In genomic region chr19:46451352-46451751, GRCh38 we compare ENCODE assay signal across 1 cellular context.
TF ChIP-seq lines count a peak whose summit lies in the region.

No MANE protein-coding gene starts in this region.

TF ChIP-seq in SK-N-SH, 30 proteins besides CTCF, POLR2A, EP300 and RAD21 (continued from another document):
- TF ChIP-seq REST (IDR thresholded peaks at IDR 0.05; ENCODE audit: low read depth, low read length) (no peak), POLR2AphosphoS5 (IDR thresholded peaks at IDR 0.05; ENCODE audit: low read depth, low read length) (no peak), NFIC (IDR thresholded peaks at IDR 0.05; ENCODE audit: borderline replicate concordance) (no peak), MXI1 (IDR thresholded peaks at IDR 0.05; ENCODE audit: low read depth, low read length) (no peak), TAF1 (IDR thresholded peaks at IDR 0.05; ENCODE audit: borderline replicate concordance, low read depth, low read length) (no peak), EZH2phosphoT487 (IDR thresholded peaks at IDR 0.05; ENCODE audit: borderline replicate concordance, low read depth) (no peak), SIN3A (IDR thresholded peaks at IDR 0.05; ENCODE audit: borderline replicate concordance, low read depth, low read length) (no peak), NRF1 (IDR thresholded peaks at IDR 0.05; ENCODE audit: low read depth, low read length) (no peak), JUND (IDR thresholded peaks at IDR 0.05) (no peak), SMC3 (IDR thresholded peaks at IDR 0.05; ENCODE audit: low read depth, low read length) (no peak), RCOR1 (IDR thresholded peaks at IDR 0.05; ENCODE audit: low read length) (no peak), TEAD4 (IDR thresholded peaks at IDR 0.05; ENCODE audit: borderline replicate concordance, insufficient read depth) (no peak)
